1 cellular context compared by ENCODE assay signal in the genomic region with DNA sequence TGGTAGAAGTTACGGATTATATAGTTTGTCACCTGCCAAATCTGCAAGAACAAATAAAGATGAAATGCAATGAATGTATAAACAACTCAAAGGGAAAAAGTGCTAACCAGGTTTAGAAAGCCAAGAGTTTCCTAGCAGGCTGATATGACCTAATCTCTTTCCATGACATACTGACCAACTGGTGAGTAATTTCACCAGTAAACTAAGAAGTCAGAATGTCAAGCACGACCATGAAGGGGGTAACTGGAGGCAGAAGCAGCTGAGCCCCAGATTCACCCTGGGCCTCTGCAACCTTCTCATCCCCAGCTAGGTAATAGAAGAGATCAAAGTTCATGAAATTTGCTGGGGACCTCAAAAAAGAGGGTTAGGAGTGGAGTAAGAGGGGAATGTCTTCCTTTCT.
TF ChIP-seq lines count a peak whose summit lies in the region.

No MANE protein-coding gene starts in this region.

TF ChIP-seq in K562, 482 proteins besides CTCF, POLR2A, EP300 and RAD21:
- TF ChIP-seq, protein P1, sequence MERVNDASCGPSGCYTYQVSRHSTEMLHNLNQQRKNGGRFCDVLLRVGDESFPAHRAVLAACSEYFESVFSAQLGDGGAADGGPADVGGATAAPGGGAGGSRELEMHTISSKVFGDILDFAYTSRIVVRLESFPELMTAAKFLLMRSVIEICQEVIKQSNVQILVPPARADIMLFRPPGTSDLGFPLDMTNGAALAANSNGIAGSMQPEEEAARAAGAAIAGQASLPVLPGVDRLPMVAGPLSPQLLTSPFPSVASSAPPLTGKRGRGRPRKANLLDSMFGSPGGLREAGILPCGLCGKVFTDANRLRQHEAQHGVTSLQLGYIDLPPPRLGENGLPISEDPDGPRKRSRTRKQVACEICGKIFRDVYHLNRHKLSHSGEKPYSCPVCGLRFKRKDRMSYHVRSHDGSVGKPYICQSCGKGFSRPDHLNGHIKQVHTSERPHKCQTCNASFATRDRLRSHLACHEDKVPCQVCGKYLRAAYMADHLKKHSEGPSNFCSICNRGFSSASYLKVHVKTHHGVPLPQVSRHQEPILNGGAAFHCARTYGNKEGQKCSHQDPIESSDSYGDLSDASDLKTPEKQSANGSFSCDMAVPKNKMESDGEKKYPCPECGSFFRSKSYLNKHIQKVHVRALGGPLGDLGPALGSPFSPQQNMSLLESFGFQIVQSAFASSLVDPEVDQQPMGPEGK (CRISPR knock-in tag; IDR thresholded peaks at IDR 0.05; ENCODE audit: borderline replicate concordance): no peak
- TF ChIP-seq, protein P2, sequence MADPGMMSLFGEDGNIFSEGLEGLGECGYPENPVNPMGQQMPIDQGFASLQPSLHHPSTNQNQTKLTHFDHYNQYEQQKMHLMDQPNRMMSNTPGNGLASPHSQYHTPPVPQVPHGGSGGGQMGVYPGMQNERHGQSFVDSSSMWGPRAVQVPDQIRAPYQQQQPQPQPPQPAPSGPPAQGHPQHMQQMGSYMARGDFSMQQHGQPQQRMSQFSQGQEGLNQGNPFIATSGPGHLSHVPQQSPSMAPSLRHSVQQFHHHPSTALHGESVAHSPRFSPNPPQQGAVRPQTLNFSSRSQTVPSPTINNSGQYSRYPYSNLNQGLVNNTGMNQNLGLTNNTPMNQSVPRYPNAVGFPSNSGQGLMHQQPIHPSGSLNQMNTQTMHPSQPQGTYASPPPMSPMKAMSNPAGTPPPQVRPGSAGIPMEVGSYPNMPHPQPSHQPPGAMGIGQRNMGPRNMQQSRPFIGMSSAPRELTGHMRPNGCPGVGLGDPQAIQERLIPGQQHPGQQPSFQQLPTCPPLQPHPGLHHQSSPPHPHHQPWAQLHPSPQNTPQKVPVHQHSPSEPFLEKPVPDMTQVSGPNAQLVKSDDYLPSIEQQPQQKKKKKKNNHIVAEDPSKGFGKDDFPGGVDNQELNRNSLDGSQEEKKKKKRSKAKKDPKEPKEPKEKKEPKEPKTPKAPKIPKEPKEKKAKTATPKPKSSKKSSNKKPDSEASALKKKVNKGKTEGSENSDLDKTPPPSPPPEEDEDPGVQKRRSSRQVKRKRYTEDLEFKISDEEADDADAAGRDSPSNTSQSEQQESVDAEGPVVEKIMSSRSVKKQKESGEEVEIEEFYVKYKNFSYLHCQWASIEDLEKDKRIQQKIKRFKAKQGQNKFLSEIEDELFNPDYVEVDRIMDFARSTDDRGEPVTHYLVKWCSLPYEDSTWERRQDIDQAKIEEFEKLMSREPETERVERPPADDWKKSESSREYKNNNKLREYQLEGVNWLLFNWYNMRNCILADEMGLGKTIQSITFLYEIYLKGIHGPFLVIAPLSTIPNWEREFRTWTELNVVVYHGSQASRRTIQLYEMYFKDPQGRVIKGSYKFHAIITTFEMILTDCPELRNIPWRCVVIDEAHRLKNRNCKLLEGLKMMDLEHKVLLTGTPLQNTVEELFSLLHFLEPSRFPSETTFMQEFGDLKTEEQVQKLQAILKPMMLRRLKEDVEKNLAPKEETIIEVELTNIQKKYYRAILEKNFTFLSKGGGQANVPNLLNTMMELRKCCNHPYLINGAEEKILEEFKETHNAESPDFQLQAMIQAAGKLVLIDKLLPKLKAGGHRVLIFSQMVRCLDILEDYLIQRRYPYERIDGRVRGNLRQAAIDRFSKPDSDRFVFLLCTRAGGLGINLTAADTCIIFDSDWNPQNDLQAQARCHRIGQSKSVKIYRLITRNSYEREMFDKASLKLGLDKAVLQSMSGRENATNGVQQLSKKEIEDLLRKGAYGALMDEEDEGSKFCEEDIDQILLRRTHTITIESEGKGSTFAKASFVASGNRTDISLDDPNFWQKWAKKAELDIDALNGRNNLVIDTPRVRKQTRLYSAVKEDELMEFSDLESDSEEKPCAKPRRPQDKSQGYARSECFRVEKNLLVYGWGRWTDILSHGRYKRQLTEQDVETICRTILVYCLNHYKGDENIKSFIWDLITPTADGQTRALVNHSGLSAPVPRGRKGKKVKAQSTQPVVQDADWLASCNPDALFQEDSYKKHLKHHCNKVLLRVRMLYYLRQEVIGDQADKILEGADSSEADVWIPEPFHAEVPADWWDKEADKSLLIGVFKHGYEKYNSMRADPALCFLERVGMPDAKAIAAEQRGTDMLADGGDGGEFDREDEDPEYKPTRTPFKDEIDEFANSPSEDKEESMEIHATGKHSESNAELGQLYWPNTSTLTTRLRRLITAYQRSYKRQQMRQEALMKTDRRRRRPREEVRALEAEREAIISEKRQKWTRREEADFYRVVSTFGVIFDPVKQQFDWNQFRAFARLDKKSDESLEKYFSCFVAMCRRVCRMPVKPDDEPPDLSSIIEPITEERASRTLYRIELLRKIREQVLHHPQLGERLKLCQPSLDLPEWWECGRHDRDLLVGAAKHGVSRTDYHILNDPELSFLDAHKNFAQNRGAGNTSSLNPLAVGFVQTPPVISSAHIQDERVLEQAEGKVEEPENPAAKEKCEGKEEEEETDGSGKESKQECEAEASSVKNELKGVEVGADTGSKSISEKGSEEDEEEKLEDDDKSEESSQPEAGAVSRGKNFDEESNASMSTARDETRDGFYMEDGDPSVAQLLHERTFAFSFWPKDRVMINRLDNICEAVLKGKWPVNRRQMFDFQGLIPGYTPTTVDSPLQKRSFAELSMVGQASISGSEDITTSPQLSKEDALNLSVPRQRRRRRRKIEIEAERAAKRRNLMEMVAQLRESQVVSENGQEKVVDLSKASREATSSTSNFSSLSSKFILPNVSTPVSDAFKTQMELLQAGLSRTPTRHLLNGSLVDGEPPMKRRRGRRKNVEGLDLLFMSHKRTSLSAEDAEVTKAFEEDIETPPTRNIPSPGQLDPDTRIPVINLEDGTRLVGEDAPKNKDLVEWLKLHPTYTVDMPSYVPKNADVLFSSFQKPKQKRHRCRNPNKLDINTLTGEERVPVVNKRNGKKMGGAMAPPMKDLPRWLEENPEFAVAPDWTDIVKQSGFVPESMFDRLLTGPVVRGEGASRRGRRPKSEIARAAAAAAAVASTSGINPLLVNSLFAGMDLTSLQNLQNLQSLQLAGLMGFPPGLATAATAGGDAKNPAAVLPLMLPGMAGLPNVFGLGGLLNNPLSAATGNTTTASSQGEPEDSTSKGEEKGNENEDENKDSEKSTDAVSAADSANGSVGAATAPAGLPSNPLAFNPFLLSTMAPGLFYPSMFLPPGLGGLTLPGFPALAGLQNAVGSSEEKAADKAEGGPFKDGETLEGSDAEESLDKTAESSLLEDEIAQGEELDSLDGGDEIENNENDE (IDR thresholded peaks at IDR 0.05; ENCODE audit: low read depth, low read length): no peak
- no peak for TF ChIP-seq RAD51 (IDR thresholded peaks at IDR 0.05; ENCODE audit: borderline replicate concordance, low read depth)
- TF ChIP-seq, protein P3, sequence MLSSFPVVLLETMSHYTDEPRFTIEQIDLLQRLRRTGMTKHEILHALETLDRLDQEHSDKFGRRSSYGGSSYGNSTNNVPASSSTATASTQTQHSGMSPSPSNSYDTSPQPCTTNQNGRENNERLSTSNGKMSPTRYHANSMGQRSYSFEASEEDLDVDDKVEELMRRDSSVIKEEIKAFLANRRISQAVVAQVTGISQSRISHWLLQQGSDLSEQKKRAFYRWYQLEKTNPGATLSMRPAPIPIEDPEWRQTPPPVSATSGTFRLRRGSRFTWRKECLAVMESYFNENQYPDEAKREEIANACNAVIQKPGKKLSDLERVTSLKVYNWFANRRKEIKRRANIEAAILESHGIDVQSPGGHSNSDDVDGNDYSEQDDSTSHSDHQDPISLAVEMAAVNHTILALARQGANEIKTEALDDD (IDR thresholded peaks at IDR 0.05): 0 out of 2 replicates have a peak, but pooled peaks have one; percentile 25
- no peak for TF ChIP-seq KLF16 (IDR thresholded peaks at IDR 0.05)
